In genomic region chr19:38932425-38933179, GRCh38 we compare ENCODE assay signal across 1 cellular context.
TF ChIP-seq lines count a peak whose summit lies in the region.

No MANE protein-coding gene starts in this region.

TF ChIP-seq in GM23338, 12 proteins besides CTCF, POLR2A, EP300 and RAD21 (continued from another document):
- TF ChIP-seq ZNF462 (CRISPR knock-in tag; IDR thresholded peaks at IDR 0.05) (no peak), ZNF331 (CRISPR knock-in tag; IDR thresholded peaks at IDR 0.05; ENCODE audit: low read depth) (no peak), EZH2phosphoT487 (IDR thresholded peaks at IDR 0.05; ENCODE audit: unreplicated experiment) (no peak), ETS1 (IDR thresholded peaks at IDR 0.05) (no peak), REST (IDR thresholded peaks at IDR 0.05; ENCODE audit: unreplicated experiment) (no peak), ZNF114 (CRISPR knock-in tag; IDR thresholded peaks at IDR 0.05) (no peak), CREB1 (CRISPR knock-in tag; IDR thresholded peaks at IDR 0.05; ENCODE audit: low read depth) (no peak), JUNB (IDR thresholded peaks at IDR 0.05; ENCODE audit: unreplicated experiment) (no peak), EZH2 (IDR thresholded peaks at IDR 0.05; ENCODE audit: low read depth, unreplicated experiment) (no peak), NANOG (IDR thresholded peaks at IDR 0.05; ENCODE audit: borderline replicate concordance) (no peak), POLR2AphosphoS5 (IDR thresholded peaks at IDR 0.05; ENCODE audit: low read depth) (no peak)
